In the genomic region with DNA sequence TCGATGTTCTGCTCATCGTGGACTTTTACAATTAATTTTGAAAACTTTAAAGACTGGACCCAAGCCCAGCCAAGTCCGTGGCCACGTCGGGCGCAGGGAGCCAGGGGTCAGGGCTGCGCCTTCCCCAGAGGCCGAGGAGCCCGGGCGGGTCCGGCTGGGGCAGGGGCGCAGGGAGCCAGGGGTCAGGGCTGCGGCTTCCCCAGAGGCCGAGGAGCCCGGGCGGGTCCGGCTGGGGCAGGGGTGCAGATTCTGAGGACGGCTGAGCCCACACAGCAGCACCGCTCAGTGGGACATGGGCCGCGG, we compare ENCODE assay signal across 1 cellular context.
TF ChIP-seq lines count a peak whose summit lies in the region.

No MANE protein-coding gene starts in this region.

TF ChIP-seq in SK-N-SH treated with all-trans-retinoic acid at 6 μM for 48 hours, 23 proteins besides CTCF, POLR2A, EP300 and RAD21 (continued from another document):
- TF ChIP-seq, protein P1, sequence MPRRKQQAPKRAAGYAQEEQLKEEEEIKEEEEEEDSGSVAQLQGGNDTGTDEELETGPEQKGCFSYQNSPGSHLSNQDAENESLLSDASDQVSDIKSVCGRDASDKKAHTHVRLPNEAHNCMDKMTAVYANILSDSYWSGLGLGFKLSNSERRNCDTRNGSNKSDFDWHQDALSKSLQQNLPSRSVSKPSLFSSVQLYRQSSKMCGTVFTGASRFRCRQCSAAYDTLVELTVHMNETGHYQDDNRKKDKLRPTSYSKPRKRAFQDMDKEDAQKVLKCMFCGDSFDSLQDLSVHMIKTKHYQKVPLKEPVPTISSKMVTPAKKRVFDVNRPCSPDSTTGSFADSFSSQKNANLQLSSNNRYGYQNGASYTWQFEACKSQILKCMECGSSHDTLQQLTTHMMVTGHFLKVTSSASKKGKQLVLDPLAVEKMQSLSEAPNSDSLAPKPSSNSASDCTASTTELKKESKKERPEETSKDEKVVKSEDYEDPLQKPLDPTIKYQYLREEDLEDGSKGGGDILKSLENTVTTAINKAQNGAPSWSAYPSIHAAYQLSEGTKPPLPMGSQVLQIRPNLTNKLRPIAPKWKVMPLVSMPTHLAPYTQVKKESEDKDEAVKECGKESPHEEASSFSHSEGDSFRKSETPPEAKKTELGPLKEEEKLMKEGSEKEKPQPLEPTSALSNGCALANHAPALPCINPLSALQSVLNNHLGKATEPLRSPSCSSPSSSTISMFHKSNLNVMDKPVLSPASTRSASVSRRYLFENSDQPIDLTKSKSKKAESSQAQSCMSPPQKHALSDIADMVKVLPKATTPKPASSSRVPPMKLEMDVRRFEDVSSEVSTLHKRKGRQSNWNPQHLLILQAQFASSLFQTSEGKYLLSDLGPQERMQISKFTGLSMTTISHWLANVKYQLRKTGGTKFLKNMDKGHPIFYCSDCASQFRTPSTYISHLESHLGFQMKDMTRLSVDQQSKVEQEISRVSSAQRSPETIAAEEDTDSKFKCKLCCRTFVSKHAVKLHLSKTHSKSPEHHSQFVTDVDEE (CRISPR knock-in tag; IDR thresholded peaks at IDR 0.05): no peak
- TF ChIP-seq, protein P2, sequence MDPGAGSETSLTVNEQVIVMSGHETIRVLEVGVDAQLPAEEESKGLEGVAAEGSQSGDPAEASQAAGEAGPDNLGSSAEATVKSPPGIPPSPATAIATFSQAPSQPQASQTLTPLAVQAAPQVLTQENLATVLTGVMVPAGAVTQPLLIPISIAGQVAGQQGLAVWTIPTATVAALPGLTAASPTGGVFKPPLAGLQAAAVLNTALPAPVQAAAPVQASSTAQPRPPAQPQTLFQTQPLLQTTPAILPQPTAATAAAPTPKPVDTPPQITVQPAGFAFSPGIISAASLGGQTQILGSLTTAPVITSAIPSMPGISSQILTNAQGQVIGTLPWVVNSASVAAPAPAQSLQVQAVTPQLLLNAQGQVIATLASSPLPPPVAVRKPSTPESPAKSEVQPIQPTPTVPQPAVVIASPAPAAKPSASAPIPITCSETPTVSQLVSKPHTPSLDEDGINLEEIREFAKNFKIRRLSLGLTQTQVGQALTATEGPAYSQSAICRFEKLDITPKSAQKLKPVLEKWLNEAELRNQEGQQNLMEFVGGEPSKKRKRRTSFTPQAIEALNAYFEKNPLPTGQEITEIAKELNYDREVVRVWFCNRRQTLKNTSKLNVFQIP (CRISPR knock-in tag; IDR thresholded peaks at IDR 0.05; ENCODE audit: borderline replicate concordance, low read depth): no peak
- TF ChIP-seq, protein P3, sequence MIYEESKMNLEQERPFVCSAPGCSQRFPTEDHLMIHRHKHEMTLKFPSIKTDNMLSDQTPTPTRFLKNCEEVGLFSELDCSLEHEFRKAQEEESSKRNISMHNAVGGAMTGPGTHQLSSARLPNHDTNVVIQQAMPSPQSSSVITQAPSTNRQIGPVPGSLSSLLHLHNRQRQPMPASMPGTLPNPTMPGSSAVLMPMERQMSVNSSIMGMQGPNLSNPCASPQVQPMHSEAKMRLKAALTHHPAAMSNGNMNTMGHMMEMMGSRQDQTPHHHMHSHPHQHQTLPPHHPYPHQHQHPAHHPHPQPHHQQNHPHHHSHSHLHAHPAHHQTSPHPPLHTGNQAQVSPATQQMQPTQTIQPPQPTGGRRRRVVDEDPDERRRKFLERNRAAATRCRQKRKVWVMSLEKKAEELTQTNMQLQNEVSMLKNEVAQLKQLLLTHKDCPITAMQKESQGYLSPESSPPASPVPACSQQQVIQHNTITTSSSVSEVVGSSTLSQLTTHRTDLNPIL (CRISPR knock-in tag; IDR thresholded peaks at IDR 0.05; ENCODE audit: low read depth): no peak
- TF ChIP-seq, protein P4, sequence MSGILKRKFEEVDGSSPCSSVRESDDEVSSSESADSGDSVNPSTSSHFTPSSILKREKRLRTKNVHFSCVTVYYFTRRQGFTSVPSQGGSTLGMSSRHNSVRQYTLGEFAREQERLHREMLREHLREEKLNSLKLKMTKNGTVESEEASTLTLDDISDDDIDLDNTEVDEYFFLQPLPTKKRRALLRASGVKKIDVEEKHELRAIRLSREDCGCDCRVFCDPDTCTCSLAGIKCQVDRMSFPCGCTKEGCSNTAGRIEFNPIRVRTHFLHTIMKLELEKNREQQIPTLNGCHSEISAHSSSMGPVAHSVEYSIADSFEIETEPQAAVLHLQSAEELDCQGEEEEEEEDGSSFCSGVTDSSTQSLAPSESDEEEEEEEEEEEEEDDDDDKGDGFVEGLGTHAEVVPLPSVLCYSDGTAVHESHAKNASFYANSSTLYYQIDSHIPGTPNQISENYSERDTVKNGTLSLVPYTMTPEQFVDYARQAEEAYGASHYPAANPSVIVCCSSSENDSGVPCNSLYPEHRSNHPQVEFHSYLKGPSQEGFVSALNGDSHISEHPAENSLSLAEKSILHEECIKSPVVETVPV (CRISPR knock-in tag; IDR thresholded peaks at IDR 0.05): no peak
- TF ChIP-seq ZNF70 (CRISPR knock-in tag; IDR thresholded peaks at IDR 0.05): no peak
TF ChIP-seq in SK-N-SH treated with all-trans-retinoic acid at 6 μM for 48 hours: peak in this region for 0.
